In the genomic region with DNA sequence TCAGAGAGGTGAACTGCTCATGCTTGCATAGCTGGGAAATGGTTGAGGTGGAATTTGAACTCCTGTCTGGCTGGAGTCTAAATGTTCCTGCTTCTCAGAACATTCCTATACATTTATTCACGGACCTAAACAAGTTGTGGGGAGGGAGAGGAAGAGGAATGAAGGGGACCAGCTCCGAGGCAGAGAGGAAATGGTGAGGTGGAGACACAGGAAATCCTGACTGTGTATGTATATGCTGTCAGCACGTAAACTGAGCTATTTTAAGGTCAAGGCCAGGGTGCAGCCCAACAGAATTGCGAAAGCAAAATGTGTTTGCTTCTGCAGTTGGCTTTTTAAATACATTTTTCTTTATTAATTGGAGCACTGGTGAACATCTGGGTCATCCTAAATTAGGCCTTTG, we compare ENCODE assay signal across 1 cellular context.
TF ChIP-seq lines count a peak whose summit lies in the region.

No MANE protein-coding gene starts in this region.

TF ChIP-seq in SK-N-SH treated with all-trans-retinoic acid at 6 μM for 48 hours, 23 proteins besides CTCF, POLR2A, EP300 and RAD21 (continued from another document):
- TF ChIP-seq, protein P1, sequence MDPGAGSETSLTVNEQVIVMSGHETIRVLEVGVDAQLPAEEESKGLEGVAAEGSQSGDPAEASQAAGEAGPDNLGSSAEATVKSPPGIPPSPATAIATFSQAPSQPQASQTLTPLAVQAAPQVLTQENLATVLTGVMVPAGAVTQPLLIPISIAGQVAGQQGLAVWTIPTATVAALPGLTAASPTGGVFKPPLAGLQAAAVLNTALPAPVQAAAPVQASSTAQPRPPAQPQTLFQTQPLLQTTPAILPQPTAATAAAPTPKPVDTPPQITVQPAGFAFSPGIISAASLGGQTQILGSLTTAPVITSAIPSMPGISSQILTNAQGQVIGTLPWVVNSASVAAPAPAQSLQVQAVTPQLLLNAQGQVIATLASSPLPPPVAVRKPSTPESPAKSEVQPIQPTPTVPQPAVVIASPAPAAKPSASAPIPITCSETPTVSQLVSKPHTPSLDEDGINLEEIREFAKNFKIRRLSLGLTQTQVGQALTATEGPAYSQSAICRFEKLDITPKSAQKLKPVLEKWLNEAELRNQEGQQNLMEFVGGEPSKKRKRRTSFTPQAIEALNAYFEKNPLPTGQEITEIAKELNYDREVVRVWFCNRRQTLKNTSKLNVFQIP (CRISPR knock-in tag; IDR thresholded peaks at IDR 0.05; ENCODE audit: borderline replicate concordance, low read depth), result no peak
- no peak for TF ChIP-seq TCF4 (CRISPR knock-in tag; IDR thresholded peaks at IDR 0.05; ENCODE audit: borderline replicate concordance)
- TF ChIP-seq CSDC2 (CRISPR knock-in tag; IDR thresholded peaks at IDR 0.05), result no peak
- TF ChIP-seq GLIS3 (CRISPR knock-in tag; IDR thresholded peaks at IDR 0.05), result no peak
- TF ChIP-seq ESRRG (CRISPR knock-in tag; IDR thresholded peaks at IDR 0.05), result no peak
- TF ChIP-seq, protein P2, sequence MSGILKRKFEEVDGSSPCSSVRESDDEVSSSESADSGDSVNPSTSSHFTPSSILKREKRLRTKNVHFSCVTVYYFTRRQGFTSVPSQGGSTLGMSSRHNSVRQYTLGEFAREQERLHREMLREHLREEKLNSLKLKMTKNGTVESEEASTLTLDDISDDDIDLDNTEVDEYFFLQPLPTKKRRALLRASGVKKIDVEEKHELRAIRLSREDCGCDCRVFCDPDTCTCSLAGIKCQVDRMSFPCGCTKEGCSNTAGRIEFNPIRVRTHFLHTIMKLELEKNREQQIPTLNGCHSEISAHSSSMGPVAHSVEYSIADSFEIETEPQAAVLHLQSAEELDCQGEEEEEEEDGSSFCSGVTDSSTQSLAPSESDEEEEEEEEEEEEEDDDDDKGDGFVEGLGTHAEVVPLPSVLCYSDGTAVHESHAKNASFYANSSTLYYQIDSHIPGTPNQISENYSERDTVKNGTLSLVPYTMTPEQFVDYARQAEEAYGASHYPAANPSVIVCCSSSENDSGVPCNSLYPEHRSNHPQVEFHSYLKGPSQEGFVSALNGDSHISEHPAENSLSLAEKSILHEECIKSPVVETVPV (CRISPR knock-in tag; IDR thresholded peaks at IDR 0.05), result no peak
- TF ChIP-seq ZC3H10 (CRISPR knock-in tag; IDR thresholded peaks at IDR 0.05), result no peak
- no peak for TF ChIP-seq RARB (CRISPR knock-in tag; IDR thresholded peaks at IDR 0.05)
- no peak for TF ChIP-seq ZFP3 (CRISPR knock-in tag; IDR thresholded peaks at IDR 0.05)
- TF ChIP-seq, protein P3, sequence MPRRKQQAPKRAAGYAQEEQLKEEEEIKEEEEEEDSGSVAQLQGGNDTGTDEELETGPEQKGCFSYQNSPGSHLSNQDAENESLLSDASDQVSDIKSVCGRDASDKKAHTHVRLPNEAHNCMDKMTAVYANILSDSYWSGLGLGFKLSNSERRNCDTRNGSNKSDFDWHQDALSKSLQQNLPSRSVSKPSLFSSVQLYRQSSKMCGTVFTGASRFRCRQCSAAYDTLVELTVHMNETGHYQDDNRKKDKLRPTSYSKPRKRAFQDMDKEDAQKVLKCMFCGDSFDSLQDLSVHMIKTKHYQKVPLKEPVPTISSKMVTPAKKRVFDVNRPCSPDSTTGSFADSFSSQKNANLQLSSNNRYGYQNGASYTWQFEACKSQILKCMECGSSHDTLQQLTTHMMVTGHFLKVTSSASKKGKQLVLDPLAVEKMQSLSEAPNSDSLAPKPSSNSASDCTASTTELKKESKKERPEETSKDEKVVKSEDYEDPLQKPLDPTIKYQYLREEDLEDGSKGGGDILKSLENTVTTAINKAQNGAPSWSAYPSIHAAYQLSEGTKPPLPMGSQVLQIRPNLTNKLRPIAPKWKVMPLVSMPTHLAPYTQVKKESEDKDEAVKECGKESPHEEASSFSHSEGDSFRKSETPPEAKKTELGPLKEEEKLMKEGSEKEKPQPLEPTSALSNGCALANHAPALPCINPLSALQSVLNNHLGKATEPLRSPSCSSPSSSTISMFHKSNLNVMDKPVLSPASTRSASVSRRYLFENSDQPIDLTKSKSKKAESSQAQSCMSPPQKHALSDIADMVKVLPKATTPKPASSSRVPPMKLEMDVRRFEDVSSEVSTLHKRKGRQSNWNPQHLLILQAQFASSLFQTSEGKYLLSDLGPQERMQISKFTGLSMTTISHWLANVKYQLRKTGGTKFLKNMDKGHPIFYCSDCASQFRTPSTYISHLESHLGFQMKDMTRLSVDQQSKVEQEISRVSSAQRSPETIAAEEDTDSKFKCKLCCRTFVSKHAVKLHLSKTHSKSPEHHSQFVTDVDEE (CRISPR knock-in tag; IDR thresholded peaks at IDR 0.05), result no peak
- TF ChIP-seq ZNF70 (CRISPR knock-in tag; IDR thresholded peaks at IDR 0.05), result no peak
- TF ChIP-seq, protein P4, sequence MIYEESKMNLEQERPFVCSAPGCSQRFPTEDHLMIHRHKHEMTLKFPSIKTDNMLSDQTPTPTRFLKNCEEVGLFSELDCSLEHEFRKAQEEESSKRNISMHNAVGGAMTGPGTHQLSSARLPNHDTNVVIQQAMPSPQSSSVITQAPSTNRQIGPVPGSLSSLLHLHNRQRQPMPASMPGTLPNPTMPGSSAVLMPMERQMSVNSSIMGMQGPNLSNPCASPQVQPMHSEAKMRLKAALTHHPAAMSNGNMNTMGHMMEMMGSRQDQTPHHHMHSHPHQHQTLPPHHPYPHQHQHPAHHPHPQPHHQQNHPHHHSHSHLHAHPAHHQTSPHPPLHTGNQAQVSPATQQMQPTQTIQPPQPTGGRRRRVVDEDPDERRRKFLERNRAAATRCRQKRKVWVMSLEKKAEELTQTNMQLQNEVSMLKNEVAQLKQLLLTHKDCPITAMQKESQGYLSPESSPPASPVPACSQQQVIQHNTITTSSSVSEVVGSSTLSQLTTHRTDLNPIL (CRISPR knock-in tag; IDR thresholded peaks at IDR 0.05; ENCODE audit: low read depth), result no peak
- no peak for TF ChIP-seq ZFP30 (CRISPR knock-in tag; IDR thresholded peaks at IDR 0.05)
- no peak for TF ChIP-seq ISL1 (CRISPR knock-in tag; IDR thresholded peaks at IDR 0.05)
TF ChIP-seq in SK-N-SH treated with all-trans-retinoic acid at 6 μM for 48 hours: peak in this region for 0.
